In the genomic region with DNA sequence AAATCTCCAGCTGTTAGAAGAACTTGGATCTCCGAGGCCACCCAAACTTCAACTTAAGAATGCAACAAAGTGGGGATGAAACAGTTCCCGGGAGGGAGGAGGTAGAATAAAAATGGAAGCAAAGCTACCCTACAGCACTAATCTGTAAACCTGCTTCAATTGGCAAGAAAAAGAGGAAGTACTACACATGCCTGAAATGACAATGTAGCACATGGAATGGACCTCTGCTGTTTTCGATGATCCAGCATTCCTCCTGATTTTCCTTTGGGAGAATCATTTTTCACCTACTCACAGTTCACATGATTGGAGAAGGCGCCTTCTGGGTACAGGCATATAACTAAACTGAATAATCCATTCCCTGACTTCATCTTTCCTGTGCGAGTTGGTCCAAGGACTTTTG, we compare ENCODE assay signal across 29 cellular contexts.
"Had no signal": no experiment of that assay in that cellular context is flagged by ENCODE, and none has a peak within 500 bp of the region (broad histone marks: within the 10 kb centered on the region; RNA-seq: fewer than 3 reads in every experiment).

No MANE protein-coding gene starts in this region.

- H3K36me3 ChIP-seq: WERI-Rb-1 had no signal

- H3K4me3 ChIP-seq: PC-9 had no signal

- ATAC-seq: activated CD8-positive, alpha-beta memory T cell treated with anti-CD3 and anti-CD28 coated beads, Interleukin-2, amount 10 ng/mL, durations not matched to agents 7 days and 5 days; activated naive CD8-positive, alpha-beta T cell treated with anti-CD3 and anti-CD28 coated beads, Interleukin-2, amount 50 U/mL, for 24 hours; Right ventricle myocardium inferior; SK-N-SH treated with all-trans-retinoic acid at 6 μM for 48 hours had no signal

- DNase-seq: activated CD4-positive, alpha-beta memory T cell treated with anti-CD3 and anti-CD28 coated beads, Interleukin-2, amount 10 ng/mL, durations not matched to agents 7 days and 5 days; activated CD4-positive, alpha-beta T cell treated with anti-CD3 and anti-CD28 coated beads for 1 hour; activated CD4-positive, alpha-beta T cell treated with anti-CD3 and anti-CD28 coated beads for 48 hours; activated CD4-positive, CD25-positive, alpha-beta regulatory T cell; activated CD8-positive, alpha-beta memory T cell treated with anti-CD3 and anti-CD28 coated beads for 24 hours; activated CD8-positive, alpha-beta memory T cell treated with anti-CD3 and anti-CD28 coated beads, Interleukin-2, amount 10 ng/mL, durations not matched to agents 7 days and 5 days; activated CD8-positive, alpha-beta memory T cell treated with anti-CD3 and anti-CD28 coated beads, Interleukin-2, amount 50 U/mL, for 48 hours; activated effector memory CD4-positive, alpha-beta T cell treated with Interleukin-2 at 50 U/mL for 16 hours; activated naive CD4-positive, alpha-beta T cell treated with anti-CD3 and anti-CD28 coated beads, Interleukin-2, amount 10 ng/mL, durations not matched to agents 7 days and 5 days; activated naive CD8-positive, alpha-beta T cell treated with anti-CD3 and anti-CD28 coated beads, Interleukin-2, amount 50 U/mL, for 24 hours; activated T-cell treated with anti-CD3 and anti-CD28 coated beads, Interleukin-2, amount 50 U/mL, for 48 hours; anterior cingulate cortex; caudate nucleus; cerebellar nuclear complex; cortex of kidney; Karpas-422; NCI-H1105; NCI-H1417 treated with DMSO at 0.1 percent for 48 hours; NCI-H1930; NCI-H345; NCI-H510A; NCI-H526; NCI-H748 treated with DMSO at 0.1 percent for 48 hours; NK-92 treated with Interleukin-12 subunit alpha and Interleukin-12 subunit beta, amount 100 ng/mL, for 24 hours; PC-9; SIG-M5; WERI-Rb-1 had no signal
